In the genomic region with DNA sequence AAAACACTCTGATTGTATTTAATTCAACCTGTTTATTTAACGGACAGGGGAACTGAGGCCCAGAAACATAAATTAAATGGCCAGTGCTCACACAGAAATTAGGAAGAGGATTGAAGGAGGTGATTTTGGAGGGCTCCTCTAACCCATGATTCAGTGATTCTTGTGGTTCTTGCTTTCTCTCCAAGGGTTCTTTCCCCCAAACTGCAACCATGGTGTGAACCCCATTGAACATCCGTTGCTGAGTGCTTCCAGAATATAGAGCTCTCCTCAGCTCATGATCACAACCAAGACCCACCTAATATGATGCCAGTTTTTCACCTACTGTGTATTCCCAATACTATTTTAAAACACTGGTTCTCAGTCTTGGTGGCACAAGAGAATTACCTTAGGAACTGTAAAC, we compare ENCODE assay signal across 8 cellular contexts. TPM values are rescaled to one million over a fixed set of nuclear protein-coding genes. Genes with fewer than 3 reads are reported as not detected.
DNase-seq lines count a peak whose midpoint lies in the region; ATAC-seq, FAIRE-seq and TF ChIP-seq lines count a peak whose summit lies in the region.

No MANE protein-coding gene starts in this region.

- H3K79me2 ChIP-seq in DND-41 (ENCODE audit: insufficient read depth, low read length): no peaks in the 10 kb centered on the region

- H2AFZ ChIP-seq in DND-41 (ENCODE audit: low read depth, low read length): no peak overlapping the region

- peaks cover 73% of the 10 kb centered on the region for H3K4me1 ChIP-seq in DND-41 (ENCODE audit: insufficient read depth, low read length)
- peaks cover 45 to 51% (median 48%) of the 10 kb centered on the region in 4 donors for H3K4me1 ChIP-seq in esophagus muscularis mucosa
- peaks cover 32 to 42% (median 33%) of the 10 kb centered on the region in 3 donors for H3K4me1 ChIP-seq in skeletal muscle tissue (ENCODE audit: control insufficient read depth in 3 of 3, insufficient read depth in 3 of 3, low read length in 3 of 3)
- H3K4me1 ChIP-seq in small intestine (ENCODE audit: control insufficient read depth in 2 of 2, insufficient read depth in 1 of 2, low read depth in 1 of 2, low read length in 1 of 2): peaks cover 0 to 17% of the 10 kb centered on the region in 2 donors

- H3K27me3 ChIP-seq in DND-41 (ENCODE audit: insufficient read depth, low read length, poor library complexity) (no peaks in the 10 kb centered on the region), esophagus muscularis mucosa (no peaks in the 10 kb centered on the region), skeletal muscle tissue (ENCODE audit: control insufficient read depth in 3 of 3, insufficient read depth in 3 of 3, low read length in 3 of 3) (no peaks in the 10 kb centered on the region), small intestine (ENCODE audit: control insufficient read depth in 2 of 2, insufficient read depth in 2 of 2, low read length in 2 of 2) (no peaks in the 10 kb centered on the region)

- FAIRE-seq in small intestine (lab: Jason Lieb, UNC): no peak

- intact Hi-C loops in esophagus muscularis mucosa (cut with DNase I): loop anchor here (5.0 kb wide), 1 partner anchor 362 kb away; a partner anchor contains a TSS

- peak overlapping the region; percentile 52 for H3K4me2 ChIP-seq in DND-41 (ENCODE audit: insufficient read depth, low read length)

- H3K9me3 ChIP-seq in DND-41 (ENCODE audit: insufficient read depth, low read length, severe bottlenecking): no peaks in the 10 kb centered on the region
- H3K9me3 ChIP-seq in SK-N-MC (ENCODE audit: low read depth, low read length): no peaks in the 10 kb centered on the region
- no peaks in the 10 kb centered on the region for H3K9me3 ChIP-seq in esophagus muscularis mucosa
- no peaks in the 10 kb centered on the region for H3K9me3 ChIP-seq in skeletal muscle tissue (ENCODE audit: control insufficient read depth in 3 of 3, low read length in 3 of 3)
- no peaks in the 10 kb centered on the region for H3K9me3 ChIP-seq in small intestine (ENCODE audit: control insufficient read depth, low read depth)

- TF ChIP-seq EP300 in esophagus muscularis mucosa (IDR thresholded peaks at IDR 0.05): no peak

- DNase-seq in DND-41 (peak; percentile 62), SK-N-MC (ENCODE audit: low read depth, low spot score) (no peak), esophagus muscularis mucosa (ENCODE audit: extremely low spot score) (no peak), kidney glomerular epithelial cell (lab: John Stamatoyannopoulos, UW) (no peak), small intestine (no peak), NCI-H524 (lab: John Stamatoyannopoulos, UW) (no peak), NCI-H446 treated with DMSO at 0.1 percent for 48 hours (lab: John Stamatoyannopoulos, UW) (no peak)

- WGBS in esophagus muscularis mucosa: 57% methylated on average over 2 of the region's 2 CpGs
- 50 to 53% (median 50%) methylated on average over 2 of the region's 2 CpGs for WGBS in small intestine, 3 donors

- H4K20me1 ChIP-seq in DND-41 (ENCODE audit: insufficient read depth, low read length): no peaks in the 10 kb centered on the region

- H3K36me3 ChIP-seq in DND-41 (ENCODE audit: insufficient read depth, low read length) (peaks cover 12% of the 10 kb centered on the region), SK-N-MC (ENCODE audit: insufficient read depth, low read length) (no peaks in the 10 kb centered on the region), esophagus muscularis mucosa (no peaks in the 10 kb centered on the region), skeletal muscle tissue (ENCODE audit: control insufficient read depth in 3 of 3, insufficient read depth in 3 of 3, low read length in 3 of 3) (no peaks in the 10 kb centered on the region), small intestine (ENCODE audit: control insufficient read depth in 2 of 2, insufficient read depth in 2 of 2, low read length in 2 of 2) (no peaks in the 10 kb centered on the region)

- peak; percentile 49 for ATAC-seq in DND-41 (ENCODE audit: insufficient read depth, low read depth)

- H3K4me3 ChIP-seq in DND-41 (ENCODE audit: low read depth in 1 of 2, low read length in 2 of 2) (peak overlapping the region in 1 of 2 experiments; percentile 15; a peak in 1 of 4 replicates), SK-N-MC (peak overlapping the region; percentile 57), esophagus muscularis mucosa (no peak overlapping the region), skeletal muscle tissue (ENCODE audit: low read length in 3 of 3) (peak overlapping the region in 1 of 3 donors; percentile 46), small intestine (ENCODE audit: low read depth in 1 of 2, low read length in 2 of 2) (no peak overlapping the region)

- H3K27ac ChIP-seq in DND-41 (ENCODE audit: low read length) (peak overlapping the region; percentile 95), SK-N-MC (peak overlapping the region; percentile 39; the same call in 1 of the 2 replicates), esophagus muscularis mucosa (replicated peaks in 1 of 4) (peak overlapping the region; percentile 55 to 83 (median 80)), skeletal muscle tissue (ENCODE audit: low read depth, low read length) (peak overlapping the region; percentile 64), small intestine (ENCODE audit: low read depth in 1 of 2, low read length in 1 of 2) (peak overlapping the region in 1 of 2 donors; percentile 36)

- TF ChIP-seq CTCF in DND-41 (IDR thresholded peaks at IDR 0.05; ENCODE audit: borderline replicate concordance, extremely low read depth, low read length, poor library complexity, severe bottlenecking): no peak
- no peak for TF ChIP-seq CTCF in esophagus muscularis mucosa (IDR thresholded peaks at IDR 0.05)

- no peak for TF ChIP-seq POLR2A in esophagus muscularis mucosa (IDR thresholded peaks at IDR 0.05; ENCODE audit: low read depth)

- H3K9ac ChIP-seq in DND-41 (ENCODE audit: low read depth, low read length) (peak overlapping the region; percentile 54), SK-N-MC (ENCODE audit: insufficient read length) (no peak overlapping the region), skeletal muscle tissue (ENCODE audit: low read depth in 1 of 3, low read length in 3 of 3) (no peak overlapping the region)

RNA-seq across cellular contexts. Expression of a gene that starts 41.4 kb away (rescaled TPM):
- total RNA-seq in esophagus muscularis mucosa (not detected), skeletal muscle tissue (not detected)
- polyA plus RNA-seq in small intestine: not detected
